23 cellular contexts compared by ENCODE assay signal in genomic region chr7:138493535-138493934, GRCh38.
"Had no signal": no experiment of that assay in that cellular context is flagged by ENCODE, and none has a peak within 500 bp of the region (broad histone marks: within the 10 kb centered on the region; RNA-seq: fewer than 3 reads in every experiment).

No MANE protein-coding gene starts in this region.

- H3K27me3 ChIP-seq: gastroesophageal sphincter, transverse colon, vagina had no signal

- H3K27me3 Mint-ChIP-seq: memory B cell; naive thymus-derived CD8-positive, alpha-beta T cell; stimulated activated naive B cell treated with anti-CD40 and anti-IgM and Interleukin-4, amounts not matched to agents 10 μg/mL and 1 μg/mL and 100 μg/mL, for 72 hours; stimulated activated naive CD8-positive, alpha-beta T cell treated with anti-CD3 and anti-CD28 coated beads, Interleukin-15, Interleukin-2, amounts not matched to agents 100 ng/mL and 50 ng/mL, for 24 hours had no signal

- H3K36me3 ChIP-seq: gastroesophageal sphincter, prostate gland, transverse colon, vagina had no signal

- DNase-seq: caudate nucleus; cerebellar nuclear complex; cortex of kidney; effector CD4-positive, alpha-beta T cell; foreskin fibroblast; left ventricle myocardium superior; naive thymus-derived CD8-positive, alpha-beta T cell; right cardiac atrium; stimulated activated CD4-positive, alpha-beta T cell treated with anti-CD3 and anti-CD28 coated beads, Interleukin-15, amount 100 ng/mL, for 24 hours; stimulated activated CD4-positive, alpha-beta T cell treated with anti-CD3 and anti-CD28 coated beads, Interleukin-2, amount 100 ng/mL, for 48 hours; stimulated activated naive B cell treated with anti-CD40 and anti-IgM and Interleukin-4, amounts not matched to agents 10 μg/mL and 1 μg/mL and 100 μg/mL, for 72 hours; transverse colon had no signal

- H3K9ac ChIP-seq: parathyroid adenoma had no signal

- H3K4me3 Mint-ChIP-seq: memory B cell; stimulated activated naive B cell treated with anti-CD40 and anti-IgM and Interleukin-4, amounts not matched to agents 10 μg/mL and 1 μg/mL and 100 μg/mL, for 72 hours; stimulated activated naive CD8-positive, alpha-beta T cell treated with anti-CD3 and anti-CD28 coated beads, Interleukin-15, Interleukin-2, amounts not matched to agents 100 ng/mL and 50 ng/mL, for 24 hours had no signal

- ATAC-seq: esophagus mucosa; gastroesophageal sphincter; left ventricle myocardium superior; naive thymus-derived CD8-positive, alpha-beta T cell; right cardiac atrium; stimulated activated naive B cell treated with anti-CD40 and anti-IgM and Interleukin-4, amounts not matched to agents 10 μg/mL and 1 μg/mL and 100 μg/mL, for 72 hours had no signal

- H3K4me1 ChIP-seq: parathyroid adenoma, prostate gland, transverse colon had no signal

- H2AFZ ChIP-seq: parathyroid adenoma had no signal

- H3K9me3 ChIP-seq: gastroesophageal sphincter, prostate gland, transverse colon, vagina had no signal

- H3K4me3 ChIP-seq: gastroesophageal sphincter, lung, prostate gland, skin epidermis, transverse colon, vagina had no signal

- H3K27ac Mint-ChIP-seq: memory B cell; stimulated activated naive B cell treated with anti-CD40 and anti-IgM and Interleukin-4, amounts not matched to agents 10 μg/mL and 1 μg/mL and 100 μg/mL, for 72 hours; stimulated activated naive CD8-positive, alpha-beta T cell treated with anti-CD3 and anti-CD28 coated beads, Interleukin-15, Interleukin-2, amounts not matched to agents 100 ng/mL and 50 ng/mL, for 24 hours had no signal

- H3K27ac ChIP-seq: epithelial cell of prostate, gastroesophageal sphincter, parathyroid adenoma, prostate gland, skin epidermis, transverse colon, vagina had no signal

- FAIRE-seq: keratinocyte had no signal
